In genomic region chr5:169592937-169593650, GRCh38 we compare ENCODE assay signal across 31 cellular contexts. TPM values are rescaled to one million over a fixed set of nuclear protein-coding genes. Genes with fewer than 3 reads are reported as not detected.
A peak's percentile ranks its signal among the peaks of the same experiment; 100 is the strongest.
DNase-seq lines count a peak whose midpoint lies in the region; ATAC-seq, FAIRE-seq and TF ChIP-seq lines count a peak whose summit lies in the region.
"Had no signal": no experiment of that assay in that cellular context is flagged by ENCODE, and none has a peak within 500 bp of the region (broad histone marks: within the 10 kb centered on the region; RNA-seq: fewer than 3 reads in every experiment).

No MANE protein-coding gene starts in this region.

- H3K9me3 ChIP-seq in GM23248 (ENCODE audit: low read depth) = no peaks in the 10 kb centered on the region
- H3K9me3 ChIP-seq in PC-3 (ENCODE audit: low read length) = no peaks in the 10 kb centered on the region
- H3K9me3 ChIP-seq: ascending aorta; BLaER1 treated with 17β-estradiol and CSF1 and Interleukin-3, amounts not matched to agents 10 nM and 100 nM; heart right ventricle; thyroid gland; vagina had no signal

- no peaks in the 10 kb centered on the region for H3K27me3 Mint-ChIP-seq in type B pancreatic cell
- H3K27me3 Mint-ChIP-seq: activated CD4-positive, alpha-beta T cell treated with anti-CD3 and anti-CD28 coated beads, Interleukin-2, amount 10 ng/mL, durations not matched to agents 7 days and 5 days; activated T-cell treated with anti-CD3 and anti-CD28 coated beads, Interleukin-2, amount 50 U/mL, for 24 hours; central memory CD8-positive, alpha-beta T cell; effector memory CD8-positive, alpha-beta T cell; naive thymus-derived CD8-positive, alpha-beta T cell; progenitor cell of endocrine pancreas had no signal

- no peaks in the 10 kb centered on the region for H3K4me1 Mint-ChIP-seq in type B pancreatic cell (ENCODE audit: unreplicated experiment)
- H3K4me1 Mint-ChIP-seq: activated CD4-positive, alpha-beta T cell treated with anti-CD3 and anti-CD28 coated beads, Interleukin-2, amount 10 ng/mL, durations not matched to agents 7 days and 5 days; central memory CD8-positive, alpha-beta T cell; naive thymus-derived CD8-positive, alpha-beta T cell had no signal

- peaks cover 33% of the 10 kb centered on the region for H3K36me3 Mint-ChIP-seq in type B pancreatic cell

- ATAC-seq in PC-3 (peak; percentile 92), GM18873 (IDR thresholded peaks at IDR 0.05; ENCODE audit: low FRiP score, unreplicated experiment) (no peak)
- ATAC-seq: effector memory CD8-positive, alpha-beta T cell; heart right ventricle; HepG2; naive thymus-derived CD8-positive, alpha-beta T cell; sciatic nerve had no signal

- H3K9ac ChIP-seq in GM23248 = no peak overlapping the region
- H3K9ac ChIP-seq in PC-3 (ENCODE audit: low read length) = peak overlapping the region; percentile 73
- H3K9ac ChIP-seq: BLaER1 treated with 17β-estradiol and CSF1 and Interleukin-3, amounts not matched to agents 10 nM and 100 nM had no signal

- peaks cover 97% of the 10 kb centered on the region for H3K36me3 ChIP-seq in GM23248 (ENCODE audit: low read depth)
- H3K36me3 ChIP-seq in PC-3 (ENCODE audit: low read depth, low read length) = peaks cover 74% of the 10 kb centered on the region
- H3K36me3 ChIP-seq in bronchial epithelial cell (ENCODE audit: control insufficient read depth, insufficient read depth, low read length) = peaks cover 3% of the 10 kb centered on the region

- no TSS peak for BruUV-seq in PC-3 (replicated peaks; lab: Mats Ljungman, UMichigan)

- H3K27ac ChIP-seq in GM23248 = peak overlapping the region; percentile 10
- peak overlapping the region; percentile 93 for H3K27ac ChIP-seq in PC-3 (ENCODE audit: low read length)
- H3K27ac ChIP-seq: ascending aorta; BLaER1 treated with 17β-estradiol and CSF1 and Interleukin-3, amounts not matched to agents 10 nM and 100 nM; heart right ventricle; thyroid gland; vagina had no signal

- no peak overlapping the region for H3K4me3 Mint-ChIP-seq in type B pancreatic cell
- H3K4me3 Mint-ChIP-seq: activated CD4-positive, alpha-beta T cell treated with anti-CD3 and anti-CD28 coated beads, Interleukin-2, amount 10 ng/mL, durations not matched to agents 7 days and 5 days; activated T-cell treated with anti-CD3 and anti-CD28 coated beads, Interleukin-2, amount 50 U/mL, for 24 hours; central memory CD8-positive, alpha-beta T cell; effector memory CD8-positive, alpha-beta T cell; naive thymus-derived CD8-positive, alpha-beta T cell had no signal

- no peak overlapping the region for H3K4me2 ChIP-seq in GM23248 (ENCODE audit: unreplicated experiment)
- peak overlapping the region; percentile 73 for H3K4me2 ChIP-seq in PC-3 (ENCODE audit: low read length)
- H3K4me2 ChIP-seq: BLaER1 treated with 17β-estradiol and CSF1 and Interleukin-3, amounts not matched to agents 10 nM and 100 nM had no signal

- intact Hi-C loops in PC-3 (cut with micrococcal nuclease) = loop anchor here (1.0 to 5.0 kb wide), 6 partner anchors 9 to 1794 kb away; partner anchors contain the start of genes NPM1 and SPDL1

- CTCF ChIA-PET in PC-3 (lab: Charles Lee) = interaction anchor here (0.5 to 0.8 kb wide), 4 partner anchors 9 to 619 kb away, joined by 4 to 5 read pairs (median 4); partner anchors contain the start of gene SPDL1

- DNase-seq in GM23248 (peak; percentile 51), PC-3 (peak; percentile 97), bronchial epithelial cell (ENCODE audit: low read depth) (peak; percentile 96), type B pancreatic cell (ENCODE audit: extremely low spot score, unreplicated experiment) (no peak), NCI-H524 treated with DMSO at 0.1 percent for 48 hours (lab: John Stamatoyannopoulos, UW) (no peak)
- no peak for DNase-seq in activated CD4-positive, CD25-positive, alpha-beta regulatory T cell (lab: John Stamatoyannopoulos, UW)
- DNase-seq: activated CD4-positive, alpha-beta T cell treated with anti-CD3 and anti-CD28 coated beads, Interleukin-2, amount 10 ng/mL, durations not matched to agents 7 days and 5 days; activated gamma-delta T cell; activated T-cell treated with anti-CD3 and anti-CD28 coated beads, Interleukin-2, amount 50 U/mL, for 24 hours; effector memory CD8-positive, alpha-beta T cell; GF-D8; GOT3; heart right ventricle; Karpas-422; naive thymus-derived CD8-positive, alpha-beta T cell; NCI-H1092; NCI-H1694; NCI-H446 treated with DMSO at 0.1 percent for 48 hours; NCI-H82; stimulated activated CD4-positive, alpha-beta T cell treated with anti-CD3 and anti-CD28 coated beads, Interleukin-4, amount 100 ng/mL, for 1 hour; T1000; thyroid gland had no signal

- H3K27me3 ChIP-seq in GM23248 (replicated peaks; ENCODE audit: insufficient read depth) = no peaks in the 10 kb centered on the region
- H3K27me3 ChIP-seq in PC-3 (ENCODE audit: low read length) = no peaks in the 10 kb centered on the region
- no peaks in the 10 kb centered on the region for H3K27me3 ChIP-seq in bronchial epithelial cell (ENCODE audit: control insufficient read depth, insufficient read depth, low read length)
- H3K27me3 ChIP-seq: ascending aorta; BLaER1 treated with 17β-estradiol and CSF1 and Interleukin-3, amounts not matched to agents 10 nM and 100 nM; heart right ventricle; thyroid gland; vagina had no signal

- H3F3A ChIP-seq in GM23248 (ENCODE audit: insufficient read depth) (peaks cover 98% of the 10 kb centered on the region), PC-3 (ENCODE audit: low read length, unreplicated experiment) (peaks cover 12% of the 10 kb centered on the region)

- H3K4me1 ChIP-seq in GM23248 (ENCODE audit: insufficient read depth) (peaks cover 76% of the 10 kb centered on the region), PC-3 (ENCODE audit: insufficient read depth, low read length) (peaks cover 47% of the 10 kb centered on the region)
- H3K4me1 ChIP-seq: ascending aorta; BLaER1 treated with 17β-estradiol and CSF1 and Interleukin-3, amounts not matched to agents 10 nM and 100 nM; heart right ventricle; thyroid gland; vagina had no signal

- in situ Hi-C loops in GM23248 (cut with MboI) = no loop called here

- H3K79me2 ChIP-seq in GM23248 (ENCODE audit: insufficient read depth) = peaks cover 86% of the 10 kb centered on the region
- H3K79me2 ChIP-seq in PC-3 (ENCODE audit: low read length) = peaks cover 31% of the 10 kb centered on the region

- H3K4me3 ChIP-seq in GM23248 (no peak overlapping the region), PC-3 (ENCODE audit: low read length) (peak overlapping the region; percentile 39), bronchial epithelial cell (ENCODE audit: low read depth, low read length) (no peak overlapping the region)
- H3K4me3 ChIP-seq: ascending aorta; BLaER1 treated with 17β-estradiol and CSF1 and Interleukin-3, amounts not matched to agents 10 nM and 100 nM; heart right ventricle; thyroid gland; vagina had no signal

- FAIRE-seq in bronchial epithelial cell (lab: Jason Lieb, UNC) = peak; percentile 79
- FAIRE-seq: HepG2 had no signal

- WGBS in GM23248 (ENCODE audit: low coverage in 1 of 2, low lambda C conversion rate in 2 of 2, missing lambda C conversion rate in 2 of 2), 2 experiments = 95 to 96% methylated on average over 6 of the region's 6 CpGs

- H2AFZ ChIP-seq in GM23248 (no peak overlapping the region), PC-3 (ENCODE audit: low read length) (no peak overlapping the region)

- no peaks in the 10 kb centered on the region for H4K20me1 ChIP-seq in GM23248 (ENCODE audit: insufficient read depth)
- H4K20me1 ChIP-seq in PC-3 (ENCODE audit: low read length) = no peaks in the 10 kb centered on the region

- POLR2A ChIA-PET in PC-3 (lab: Charles Lee; ENCODE audit: unreplicated experiment) = interaction anchor here (0.6 to 1.2 kb wide), 3 partner anchors 9 to 619 kb away, joined by 5 to 27 read pairs (median 6); partner anchors contain the start of gene SPDL1

- H3K9me2 ChIP-seq in GM23248 (ENCODE audit: insufficient read depth) = no peaks in the 10 kb centered on the region
- no peaks in the 10 kb centered on the region for H3K9me2 ChIP-seq in PC-3 (replicated peaks; ENCODE audit: low read length)

- no peak for TF ChIP-seq CTCF in PC-3 (conservative IDR thresholded peaks at IDR 0.05; ENCODE audit: low read depth, low read length)
- no peak for TF ChIP-seq CTCF in bronchial epithelial cell (IDR thresholded peaks at IDR 0.05; ENCODE audit: insufficient read depth, low read length, severe bottlenecking)
- no peak for TF ChIP-seq CTCF in type B pancreatic cell (conservative IDR thresholded peaks at IDR 0.05)

- H3K27ac Mint-ChIP-seq in type B pancreatic cell = peak overlapping the region; percentile 34
- H3K27ac Mint-ChIP-seq: activated CD4-positive, alpha-beta T cell treated with anti-CD3 and anti-CD28 coated beads, Interleukin-2, amount 10 ng/mL, durations not matched to agents 7 days and 5 days; activated T-cell treated with anti-CD3 and anti-CD28 coated beads, Interleukin-2, amount 50 U/mL, for 24 hours; naive thymus-derived CD8-positive, alpha-beta T cell; progenitor cell of endocrine pancreas had no signal

- no peaks in the 10 kb centered on the region for H3K9me3 Mint-ChIP-seq in type B pancreatic cell
- H3K9me3 Mint-ChIP-seq: activated CD4-positive, alpha-beta T cell treated with anti-CD3 and anti-CD28 coated beads, Interleukin-2, amount 10 ng/mL, durations not matched to agents 7 days and 5 days; activated T-cell treated with anti-CD3 and anti-CD28 coated beads, Interleukin-2, amount 50 U/mL, for 24 hours; central memory CD8-positive, alpha-beta T cell; effector memory CD8-positive, alpha-beta T cell; naive thymus-derived CD8-positive, alpha-beta T cell had no signal

RNA-seq across cellular contexts. Expression of gene SPDL1, which starts 9.5 kb away (rescaled TPM):
- total RNA-seq in GM23248 (2014; rRNA removed; shearing (Covaris generic)) = 123 and 215 TPM in 2 replicates
- polyA plus RNA-seq in GM23248 (2016; fragmentation: Nextera tagmentation; extraction: Ambion mirVana) = 177 TPM in 2 replicates
- total RNA-seq in PC-3 (2014; rRNA removed) (29.9 and 38.8 TPM in 2 replicates), bronchial epithelial cell (10.4 and 10.8 TPM in 2 replicates), type B pancreatic cell (ENCODE audit: low replicate concordance) (17.2 and 37.7 TPM in 2 replicates)

RNA-seq across cellular contexts. Expression of gene DOCK2, which starts 44.0 kb away (rescaled TPM):
- total RNA-seq in GM23248 (2014; rRNA removed; shearing (Covaris generic)) = 10.4 and 12.1 TPM in 2 replicates
- 5.4 and 6.5 TPM in 2 replicates for polyA plus RNA-seq in GM23248 (2016; fragmentation: Nextera tagmentation; extraction: Ambion mirVana)
- total RNA-seq in PC-3 (2014; rRNA removed) (0.26 and 0.58 TPM in 2 replicates), bronchial epithelial cell (not detected in 2 replicates), type B pancreatic cell (ENCODE audit: low replicate concordance) (0.21 and 0.82 TPM in 2 replicates)
- total RNA-seq: HepG2, progenitor cell of endocrine pancreas, SK-MEL-5 had no signal
- polyA plus RNA-seq: HepG2 had no signal

Comparison
In these comparisons a context has a peak if more than half of its experiments do, and no peak if none do; other contexts are left out.
1. DNase-seq: peak in GM23248 (single experiment), PC-3 (single experiment) and bronchial epithelial cell (single experiment); none in type B pancreatic cell (single experiment), NCI-H524 treated with DMSO at 0.1 percent for 48 hours (single experiment) and activated CD4-positive, CD25-positive, alpha-beta regulatory T cell (0 of 4).